Comparison of ENCODE assay signal across 18 cellular contexts in the genomic region with DNA sequence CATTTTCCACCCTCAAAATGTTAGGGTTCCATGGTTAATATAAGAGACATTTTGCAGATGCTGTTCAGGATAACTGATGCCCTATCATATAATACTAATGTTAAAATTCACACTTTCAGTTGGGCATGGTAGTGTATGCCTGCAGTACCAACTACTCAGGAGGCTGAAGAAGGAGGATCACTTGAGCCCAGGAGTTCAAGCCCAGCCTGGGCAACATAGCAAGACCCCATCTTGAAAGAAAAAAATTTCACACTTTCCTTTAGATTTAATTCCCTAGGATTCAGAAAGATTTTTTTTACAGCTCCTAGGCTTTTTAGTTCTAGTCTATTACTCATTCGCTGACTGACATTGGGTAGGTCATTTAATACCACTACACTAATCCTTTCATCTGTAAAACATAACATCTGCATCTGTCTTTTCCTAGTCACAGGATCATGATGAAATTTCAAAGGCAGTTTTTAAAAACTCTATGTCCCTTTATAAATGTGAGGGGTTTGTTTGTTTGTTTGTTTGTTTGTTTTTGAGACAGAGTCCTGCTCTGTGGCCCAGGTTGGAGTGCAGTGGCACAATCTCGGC.
DNase-seq lines count a peak whose midpoint lies in the region; ATAC-seq, FAIRE-seq and TF ChIP-seq lines count a peak whose summit lies in the region.
"Had no signal": no experiment of that assay in that cellular context is flagged by ENCODE, and none has a peak within 500 bp of the region (broad histone marks: within the 10 kb centered on the region; RNA-seq: fewer than 3 reads in every experiment).

No MANE protein-coding gene starts in this region.

- H2BK20ac ChIP-seq in H9 (ENCODE audit: low read depth, low read length, poor library complexity, severe bottlenecking): no peak overlapping the region

- WGBS in HepG2 (ENCODE audit: low lambda C conversion rate): 92% methylated on average over 2 of the region's 2 CpGs
- 100% methylated on average over 2 of the region's 2 CpGs for WGBS in right lobe of liver (ENCODE audit: insufficient coverage, low coverage, low lambda C conversion rate, missing lambda C conversion rate)
- WGBS in H9 (ENCODE audit: extremely low coverage, insufficient read length, low lambda C conversion rate): no CpG with 5 or more reads among the region's 2 CpGs

- no peak overlapping the region for H2BK12ac ChIP-seq in H9 (ENCODE audit: insufficient read length, low read depth, low read length)

- no peak overlapping the region for H3K27ac Mint-ChIP-seq in CD4-positive, alpha-beta memory T cell
- H3K27ac Mint-ChIP-seq in H9: no peak overlapping the region
- H3K27ac Mint-ChIP-seq in activated naive CD4-positive, alpha-beta T cell treated with anti-CD3 and anti-CD28 coated beads for 36 hours: no peak overlapping the region
- H3K27ac Mint-ChIP-seq: CD4-positive, alpha-beta T cell had no signal

- no peak overlapping the region for H3K18ac ChIP-seq in H9 (ENCODE audit: insufficient read length, low read depth, low read length)

- no peak overlapping the region for H2AFZ ChIP-seq in HepG2 (ENCODE audit: low read length)
- no peak overlapping the region for H2AFZ ChIP-seq in H9 (ENCODE audit: low read length)
- H2AFZ ChIP-seq: GM23248 had no signal

- H4K8ac ChIP-seq in H9 (replicated peaks; ENCODE audit: insufficient read length, low read depth, low read length): no peak overlapping the region

- no peak overlapping the region for H3K56ac ChIP-seq in H9 (ENCODE audit: insufficient read length, low read depth, low read length)

- ATAC-seq in HepG2 (no peak), right lobe of liver (no peak), esophagus mucosa (peak; percentile 60)
- ATAC-seq: A549, HCT116 had no signal

- CTCF ChIA-PET in HepG2 (lab: Yijun Ruan, JAX; ENCODE audit: low intra/inter-chr PET ratio, low total read pairs): no interaction called here
- CTCF ChIA-PET in CD4-positive, alpha-beta memory T cell (lab: Charles Lee; ENCODE audit: partially characterized antibody): no interaction called here
- CTCF ChIA-PET in activated naive CD4-positive, alpha-beta T cell treated with anti-CD3 and anti-CD28 coated beads for 36 hours (lab: Charles Lee): no interaction called here

- H3K4me1 ChIP-seq in HepG2 (ENCODE audit: insufficient read depth, low read length) (no peaks in the 10 kb centered on the region), right lobe of liver (no peaks in the 10 kb centered on the region), skeletal muscle tissue (ENCODE audit: control insufficient read depth in 3 of 3, insufficient read depth in 3 of 3, low read length in 3 of 3) (peaks cover 2 to 10% (median 7%) of the 10 kb centered on the region in 3 donors), H9 (ENCODE audit: insufficient read depth, low read length) (no peaks in the 10 kb centered on the region)
- no peaks in the 10 kb centered on the region for H3K4me1 ChIP-seq in CD4-positive, alpha-beta memory T cell (ENCODE audit: insufficient read depth, low read length)
- H3K4me1 ChIP-seq: A549 had no signal

- no peak overlapping the region for H2BK120ac ChIP-seq in H9 (ENCODE audit: low read depth, low read length, poor library complexity, severe bottlenecking)

- H2BK5ac ChIP-seq in H9 (ENCODE audit: insufficient read length, low read length): no peak overlapping the region

- TF ChIP-seq CTCF in HepG2 (CRISPR knock-in tag; IDR thresholded peaks at IDR 0.05) (no peak), right lobe of liver (IDR thresholded peaks at IDR 0.05) (no peak), H9 (conservative IDR thresholded peaks at IDR 0.05) (no peak)

- H3K23ac ChIP-seq in H9 (ENCODE audit: insufficient read length, low read depth, low read length): no peak overlapping the region

- no peaks in the 10 kb centered on the region for H3K79me1 ChIP-seq in H9 (ENCODE audit: insufficient read depth, low read depth, low read length, poor library complexity, severe bottlenecking)

- H3K9me3 Mint-ChIP-seq in CD4-positive, alpha-beta memory T cell: no peaks in the 10 kb centered on the region
- H3K9me3 Mint-ChIP-seq in H9: no peaks in the 10 kb centered on the region
- H3K9me3 Mint-ChIP-seq in activated naive CD4-positive, alpha-beta T cell treated with anti-CD3 and anti-CD28 coated beads for 36 hours: no peaks in the 10 kb centered on the region
- H3K9me3 Mint-ChIP-seq: CD4-positive, alpha-beta T cell had no signal

- H3K27ac ChIP-seq in HepG2 (ENCODE audit: extremely low read length, insufficient read depth, low read length): no peak overlapping the region
- H3K27ac ChIP-seq in right lobe of liver: no peak overlapping the region
- H3K27ac ChIP-seq in skeletal muscle tissue (ENCODE audit: low read depth, low read length): peak overlapping the region; percentile 15
- H3K27ac ChIP-seq in CD4-positive, alpha-beta memory T cell (ENCODE audit: low read depth, low read length): no peak overlapping the region
- no peak overlapping the region for H3K27ac ChIP-seq in H9 (ENCODE audit: insufficient read length, low read depth, low read length)
- H3K27ac ChIP-seq: 22Rv1, A549, C4-2B, GM23248 had no signal

- H3K36me3 Mint-ChIP-seq in CD4-positive, alpha-beta memory T cell: peaks cover 42 to 56% of the 10 kb centered on the region in 2 donors
- H3K36me3 Mint-ChIP-seq in H9 (ENCODE audit: insufficient read depth in 1 of 3, low read depth in 3 of 3): peaks cover 0 to 6% (median 0%) of the 10 kb centered on the region in 3 experiments; a peak in 2 of 7 replicates
- peaks cover 3% of the 10 kb centered on the region for H3K36me3 Mint-ChIP-seq in activated naive CD4-positive, alpha-beta T cell treated with anti-CD3 and anti-CD28 coated beads for 36 hours (ENCODE audit: low read depth)

- H4K20me1 ChIP-seq in HepG2 (ENCODE audit: insufficient read depth, low read length): no peaks in the 10 kb centered on the region
- H4K20me1 ChIP-seq in H9 (ENCODE audit: control insufficient read depth, insufficient read depth, insufficient read length): no peaks in the 10 kb centered on the region

- no peak overlapping the region for H4K5ac ChIP-seq in H9 (ENCODE audit: insufficient read length, low read depth, low read length)

- POLR2A ChIA-PET in HepG2 (lab: Yijun Ruan, JAX): no interaction called here
- POLR2A ChIA-PET in CD4-positive, alpha-beta memory T cell (lab: Charles Lee; ENCODE audit: partially characterized antibody): no interaction called here

- H3K4me2 ChIP-seq in HepG2 (ENCODE audit: low read depth, low read length): no peak overlapping the region
- H3K4me2 ChIP-seq in H9 (ENCODE audit: insufficient read depth, insufficient read length, low read length): no peak overlapping the region
- H3K4me2 ChIP-seq: A549 had no signal

- no peak overlapping the region for H3K4me3 Mint-ChIP-seq in CD4-positive, alpha-beta memory T cell
- H3K4me3 Mint-ChIP-seq in H9: no peak overlapping the region
- no peak overlapping the region for H3K4me3 Mint-ChIP-seq in activated naive CD4-positive, alpha-beta T cell treated with anti-CD3 and anti-CD28 coated beads for 36 hours
- H3K4me3 Mint-ChIP-seq: CD4-positive, alpha-beta T cell had no signal

- FAIRE-seq in HepG2 (lab: Jason Lieb, UNC): no peak

- no peak for TF ChIP-seq RAD21 in HepG2 (CRISPR knock-in tag; IDR thresholded peaks at IDR 0.05)

- TF ChIP-seq POLR2A in HepG2 (IDR thresholded peaks at IDR 0.05; ENCODE audit: insufficient read depth in 1 of 2, low read depth in 2 of 2, low read length in 2 of 2) (no peak), right lobe of liver (IDR thresholded peaks at IDR 0.05) (no peak)

- no peak overlapping the region for H4K91ac ChIP-seq in H9 (ENCODE audit: insufficient read length, low read depth, low read length)

- no peak for DNase-seq in HepG2 (ENCODE audit: low spot score)
- no peak for DNase-seq in right lobe of liver
- peak; percentile 58 for DNase-seq in myocyte (ENCODE audit: low read depth)
- DNase-seq in CD4-positive, alpha-beta memory T cell: no peak
- DNase-seq in H9: no peak
- no peak for DNase-seq in activated naive CD4-positive, alpha-beta T cell treated with anti-CD3 and anti-CD28 coated beads for 36 hours
- DNase-seq: AML-193; CD4-positive, alpha-beta T cell; DMS153; DMS79; GDM1; GM23248 had no signal

- TF ChIP-seq EP300 in HepG2 (IDR thresholded peaks at IDR 0.05; ENCODE audit: low read depth in 2 of 2, low read length in 2 of 2) (no peak), HepG2 (CRISPR knock-in tag; IDR thresholded peaks at IDR 0.05; ENCODE audit: borderline replicate concordance) (no peak)

- H3K4ac ChIP-seq in H9 (ENCODE audit: low read depth, low read length): no peak overlapping the region

- H3K23me2 ChIP-seq in H9 (ENCODE audit: insufficient read length, low read depth, low read length, poor library complexity, severe bottlenecking): no peaks in the 10 kb centered on the region

- no peaks in the 10 kb centered on the region for H3K27me3 ChIP-seq in HepG2 (ENCODE audit: control insufficient read depth in 1 of 2, insufficient read depth in 2 of 2, low read length in 2 of 2)
- no peaks in the 10 kb centered on the region for H3K27me3 ChIP-seq in right lobe of liver
- H3K27me3 ChIP-seq in skeletal muscle tissue (ENCODE audit: control insufficient read depth in 3 of 3, insufficient read depth in 3 of 3, low read length in 3 of 3): no peaks in the 10 kb centered on the region
- H3K27me3 ChIP-seq in CD4-positive, alpha-beta memory T cell (ENCODE audit: insufficient read depth, low read length): no peaks in the 10 kb centered on the region
- H3K27me3 ChIP-seq in H9 (ENCODE audit: insufficient read depth, low read length): no peaks in the 10 kb centered on the region

- no peaks in the 10 kb centered on the region for H3K27me3 Mint-ChIP-seq in CD4-positive, alpha-beta memory T cell
- H3K27me3 Mint-ChIP-seq in H9 (ENCODE audit: low read depth): no peaks in the 10 kb centered on the region
- no peaks in the 10 kb centered on the region for H3K27me3 Mint-ChIP-seq in activated naive CD4-positive, alpha-beta T cell treated with anti-CD3 and anti-CD28 coated beads for 36 hours (ENCODE audit: low read depth)
- H3K27me3 Mint-ChIP-seq: CD4-positive, alpha-beta T cell had no signal

- no peak overlapping the region for H2AK5ac ChIP-seq in H9 (ENCODE audit: insufficient read length, low read length)

- H3K4me1 Mint-ChIP-seq in CD4-positive, alpha-beta memory T cell: peaks cover 0 to 5% (median 1%) of the 10 kb centered on the region in 4 donors
- no peaks in the 10 kb centered on the region for H3K4me1 Mint-ChIP-seq in H9
- no peaks in the 10 kb centered on the region for H3K4me1 Mint-ChIP-seq in activated naive CD4-positive, alpha-beta T cell treated with anti-CD3 and anti-CD28 coated beads for 36 hours (ENCODE audit: low read depth)

- no peaks in the 10 kb centered on the region for H3K79me2 ChIP-seq in HepG2 (ENCODE audit: insufficient read depth, low read length)
- no peaks in the 10 kb centered on the region for H3K79me2 ChIP-seq in H9 (ENCODE audit: insufficient read depth, low read length)

- in situ Hi-C loops in HepG2 (cut with HindIII; ENCODE audit: extremely low pct_ligation_motif_present, low pct_unique_long_range_greater_than_20kb): no loop called here

- H3K36me3 ChIP-seq in HepG2 (replicated peaks in 1 of 2; ENCODE audit: control insufficient read depth in 1 of 2, insufficient read depth in 2 of 2, low read length in 2 of 2): no peaks in the 10 kb centered on the region
- no peaks in the 10 kb centered on the region for H3K36me3 ChIP-seq in right lobe of liver
- H3K36me3 ChIP-seq in skeletal muscle tissue (ENCODE audit: control insufficient read depth in 3 of 3, insufficient read depth in 3 of 3, low read length in 3 of 3): no peaks in the 10 kb centered on the region
- H3K36me3 ChIP-seq in CD4-positive, alpha-beta memory T cell (ENCODE audit: insufficient read depth, low read length): peaks cover 7% of the 10 kb centered on the region

- H3K9me3 ChIP-seq in HepG2 (ENCODE audit: low read length) (no peaks in the 10 kb centered on the region), right lobe of liver (no peaks in the 10 kb centered on the region), skeletal muscle tissue (ENCODE audit: control insufficient read depth in 3 of 3, low read length in 3 of 3) (no peaks in the 10 kb centered on the region), H9 (ENCODE audit: control insufficient read depth, low read depth, low read length) (no peaks in the 10 kb centered on the region)
- no peaks in the 10 kb centered on the region for H3K9me3 ChIP-seq in CD4-positive, alpha-beta memory T cell (ENCODE audit: control insufficient read depth in 1 of 2, low read length in 2 of 2)
- H3K9me3 ChIP-seq: A549 had no signal

- BruUV-seq in HepG2 (replicated peaks; lab: Mats Ljungman, UMichigan): no TSS peak

- intact Hi-C loops in HepG2 (cut with micrococcal nuclease; ENCODE audit: unreplicated experiment) (no loop called here), right lobe of liver (cut with DNase I) (no loop called here)
- intact Hi-C loops in CD4-positive, alpha-beta memory T cell (cut with micrococcal nuclease): no loop called here
- intact Hi-C loops in activated naive CD4-positive, alpha-beta T cell treated with anti-CD3 and anti-CD28 coated beads for 36 hours (cut with micrococcal nuclease): no loop called here

- H2BK15ac ChIP-seq in H9 (ENCODE audit: low read depth, low read length): no peak overlapping the region

- H3K14ac ChIP-seq in H9 (ENCODE audit: insufficient read depth, low read length): no peak overlapping the region

- H3K9ac ChIP-seq in HepG2 (ENCODE audit: insufficient read depth, low read depth, low read length) (no peak overlapping the region), skeletal muscle tissue (ENCODE audit: low read depth in 1 of 3, low read length in 3 of 3) (no peak overlapping the region), H9 (ENCODE audit: extremely low read depth, insufficient read length, low read length) (no peak overlapping the region)
- H3K9ac ChIP-seq: GM23248 had no signal

- H3K4me3 ChIP-seq in HepG2 (replicated peaks in 1 of 3; ENCODE audit: insufficient read depth in 1 of 3, low read depth in 2 of 3, low read length in 3 of 3): no peak overlapping the region
- no peak overlapping the region for H3K4me3 ChIP-seq in right lobe of liver
- H3K4me3 ChIP-seq in skeletal muscle tissue (ENCODE audit: low read length in 3 of 3): no peak overlapping the region
- H3K4me3 ChIP-seq in CD4-positive, alpha-beta memory T cell (ENCODE audit: low read length in 2 of 2): no peak overlapping the region
- H3K4me3 ChIP-seq: A549, GM23248 had no signal

- H3T11ph ChIP-seq in H9 (ENCODE audit: low read length): no peak overlapping the region
